34 cellular contexts compared by ENCODE assay signal in the genomic region with DNA sequence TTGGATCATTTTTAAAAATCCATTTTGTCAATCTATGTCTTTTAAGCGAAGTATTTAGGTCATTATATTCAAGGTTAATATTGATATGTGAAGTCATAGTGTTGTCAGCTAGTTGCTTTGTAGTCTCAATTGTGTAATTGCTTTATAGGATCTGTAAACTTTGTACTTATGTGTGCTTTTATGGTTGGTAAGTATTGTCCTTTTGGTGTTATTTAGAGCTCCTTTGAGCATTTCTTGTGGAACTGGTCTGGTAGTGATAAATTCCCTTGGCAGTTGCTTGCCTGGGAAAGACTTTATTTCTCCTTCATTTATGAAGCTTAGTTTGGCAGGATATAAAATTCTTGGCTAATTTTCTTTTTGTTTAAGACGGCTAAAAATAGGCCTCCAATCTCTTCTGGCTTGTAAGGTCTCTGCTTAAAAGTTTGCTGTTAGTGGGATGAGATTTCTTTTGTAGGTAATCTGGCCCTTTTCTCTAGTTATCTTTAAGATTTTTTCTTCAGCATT.
"Had no signal": no experiment of that assay in that cellular context is flagged by ENCODE, and none has a peak within 500 bp of the region (broad histone marks: within the 10 kb centered on the region; RNA-seq: fewer than 3 reads in every experiment).

No MANE protein-coding gene starts in this region.

- H3K27me3 Mint-ChIP-seq: activated B cell treated with CpG ODN at 0.5 μM for 24 hours; activated CD4-positive, alpha-beta memory T cell treated with anti-CD3 and anti-CD28 coated beads for 36 hours; activated CD4-positive, alpha-beta T cell treated with anti-CD3 and anti-CD28 coated beads, Interleukin-2, amount 10 ng/mL, durations not matched to agents 7 days and 5 days; activated naive CD8-positive, alpha-beta T cell treated with anti-CD3 and anti-CD28 coated beads for 36 hours; activated T-helper 17 cell treated with anti-CD3 and anti-CD28 coated beads, Interleukin-2, amount 50 U/mL, for 72 hours; T-cell had no signal

- H3K9me3 ChIP-seq: adrenal gland, body of pancreas had no signal

- H3K4me3 ChIP-seq: adrenal gland, body of pancreas, breast epithelium had no signal

- H3K36me3 ChIP-seq: adrenal gland, brain microvascular endothelial cell, breast epithelium had no signal

- H3K4me3 Mint-ChIP-seq: activated B cell treated with CpG ODN at 0.5 μM for 24 hours; activated CD4-positive, alpha-beta memory T cell treated with anti-CD3 and anti-CD28 coated beads for 36 hours; activated CD4-positive, alpha-beta T cell treated with anti-CD3 and anti-CD28 coated beads, Interleukin-2, amount 10 ng/mL, durations not matched to agents 7 days and 5 days; activated CD8-positive, alpha-beta T cell treated with anti-CD3 and anti-CD28 coated beads for 36 hours; activated naive CD4-positive, alpha-beta T cell treated with anti-CD3 and anti-CD28 coated beads for 36 hours; activated naive CD8-positive, alpha-beta T cell treated with anti-CD3 and anti-CD28 coated beads for 36 hours; activated T-cell treated with anti-CD3 and anti-CD28 coated beads, Interleukin-2, amount 50 U/mL, for 4 hours; activated T-cell treated with anti-CD3 and anti-CD28 coated beads, Interleukin-2, amount 50 U/mL, for 72 hours; activated T-helper 1 cell treated with anti-CD3 and anti-CD28 coated beads, Interleukin-12 subunit alpha, Interleukin-12 subunit beta, Interleukin-2, Interleukin-4 antibody, amounts not matched to agents 30 ng/mL and 10 ng/mL and 1 ng/mL, durations not matched to agents 14 hours and 24 hours and 36 hours; activated T-helper 17 cell treated with anti-CD3 and anti-CD28 coated beads, Interleukin-2, amount 50 U/mL, for 72 hours; T-cell; T-helper 1 cell treated with Interleukin-12 subunit alpha and Interleukin-12 subunit beta and Interleukin-4 antibody, amounts not matched to agents 30 μg/mL and 1 μg/mL, for 36 hours; T-helper 2 cell treated with Interferon-gamma antibody and Interleukin-4, amounts not matched to agents 5 μg/mL and 100 μg/mL, for 36 hours had no signal

- H3K4me1 ChIP-seq: adrenal gland, body of pancreas, breast epithelium had no signal

- ATAC-seq: activated CD8-positive, alpha-beta T cell treated with anti-CD3 and anti-CD28 coated beads for 36 hours; activated naive CD4-positive, alpha-beta T cell treated with anti-CD3 and anti-CD28 coated beads, Interleukin-2, amount 50 U/mL, for 72 hours; activated T-cell treated with anti-CD3 and anti-CD28 coated beads, Interleukin-2, amount 50 U/mL, for 4 hours; activated T-cell treated with anti-CD3 and anti-CD28 coated beads, Interleukin-2, amount 50 U/mL, for 72 hours; activated T-helper 17 cell treated with anti-CD3 and anti-CD28 coated beads, Interleukin-2, amount 50 U/mL, for 72 hours; body of pancreas; T-cell had no signal

- H3K27ac Mint-ChIP-seq: activated B cell treated with CpG ODN at 0.5 μM for 24 hours; activated CD4-positive, alpha-beta memory T cell treated with anti-CD3 and anti-CD28 coated beads for 36 hours; activated CD4-positive, alpha-beta T cell treated with anti-CD3 and anti-CD28 coated beads, Interleukin-2, amount 10 ng/mL, durations not matched to agents 7 days and 5 days; activated CD8-positive, alpha-beta T cell treated with anti-CD3 and anti-CD28 coated beads for 36 hours; activated naive CD4-positive, alpha-beta T cell treated with anti-CD3 and anti-CD28 coated beads for 36 hours; activated naive CD4-positive, alpha-beta T cell treated with anti-CD3 and anti-CD28 coated beads, Interleukin-2, amount 50 U/mL, for 72 hours; activated naive CD8-positive, alpha-beta T cell treated with anti-CD3 and anti-CD28 coated beads for 36 hours; activated T-cell treated with anti-CD3 and anti-CD28 coated beads, Interleukin-2, amount 50 U/mL, for 72 hours; activated T-helper 1 cell treated with anti-CD3 and anti-CD28 coated beads, Interleukin-12 subunit alpha, Interleukin-12 subunit beta, Interleukin-2, Interleukin-4 antibody, amounts not matched to agents 30 ng/mL and 10 ng/mL and 1 ng/mL, durations not matched to agents 14 hours and 24 hours and 36 hours; activated T-helper 17 cell treated with anti-CD3 and anti-CD28 coated beads, Interleukin-2, amount 50 U/mL, for 72 hours; T-cell; T-helper 1 cell treated with Interleukin-12 subunit alpha and Interleukin-12 subunit beta and Interleukin-4 antibody, amounts not matched to agents 30 μg/mL and 1 μg/mL, for 36 hours; T-helper 2 cell treated with Interferon-gamma antibody and Interleukin-4, amounts not matched to agents 5 μg/mL and 100 μg/mL, for 36 hours had no signal

- DNase-seq: activated B cell treated with CpG ODN at 0.5 μM for 24 hours; activated CD4-positive, alpha-beta memory T cell treated with anti-CD3 and anti-CD28 coated beads for 36 hours; activated CD4-positive, alpha-beta T cell treated with anti-CD3 and anti-CD28 coated beads for 4 hours; activated CD4-positive, alpha-beta T cell treated with anti-CD3 and anti-CD28 coated beads, Interleukin-2, amount 10 ng/mL, durations not matched to agents 7 days and 5 days; activated CD4-positive, alpha-beta T cell treated with anti-CD3 and anti-CD28 coated beads, Interleukin-2, amount 50 U/mL, for 4 hours; activated CD4-positive, CD25-positive, alpha-beta regulatory T cell treated with anti-CD3 and anti-CD28 coated beads, Interleukin-2, amount 50 U/mL, for 72 hours; activated CD8-positive, alpha-beta memory T cell treated with anti-CD3 and anti-CD28 coated beads, Interleukin-2, amount 50 U/mL, for 4 hours; activated CD8-positive, alpha-beta T cell treated with anti-CD3 and anti-CD28 coated beads for 36 hours; activated effector memory CD4-positive, alpha-beta T cell treated with anti-CD3 and anti-CD28 coated beads, Interleukin-2, amount 50 U/mL, for 16 hours; activated gamma-delta T cell treated with Interleukin-2 at 50 U/mL for 16 hours; activated naive CD4-positive, alpha-beta T cell; activated naive CD4-positive, alpha-beta T cell treated with anti-CD3 and anti-CD28 coated beads for 36 hours; activated naive CD4-positive, alpha-beta T cell treated with anti-CD3 and anti-CD28 coated beads, Interleukin-2, amount 50 U/mL, for 16 hours; activated naive CD8-positive, alpha-beta T cell treated with anti-CD3 and anti-CD28 coated beads for 36 hours; activated T-cell treated with anti-CD3 and anti-CD28 coated beads for 4 hours; activated T-cell treated with anti-CD3 and anti-CD28 coated beads, Interleukin-2, amount 50 U/mL, for 1 hour; activated T-cell treated with anti-CD3 and anti-CD28 coated beads, Interleukin-2, amount 50 U/mL, for 4 hours; activated T-cell treated with anti-CD3 and anti-CD28 coated beads, Interleukin-2, amount 50 U/mL, for 72 hours; adrenal gland; amniotic stem cell; aorta; body of pancreas; brain microvascular endothelial cell; central memory CD4-positive, alpha-beta T cell; T-cell; T-helper 2 cell; T-helper 9 cell had no signal

- H3K36me3 Mint-ChIP-seq: activated CD4-positive, alpha-beta memory T cell treated with anti-CD3 and anti-CD28 coated beads for 36 hours; activated naive CD4-positive, alpha-beta T cell treated with anti-CD3 and anti-CD28 coated beads, Interleukin-2, amount 50 U/mL, for 72 hours; activated naive CD8-positive, alpha-beta T cell treated with anti-CD3 and anti-CD28 coated beads for 36 hours; T-cell had no signal

- H3K9me3 Mint-ChIP-seq: activated CD4-positive, alpha-beta T cell treated with anti-CD3 and anti-CD28 coated beads, Interleukin-2, amount 10 ng/mL, durations not matched to agents 7 days and 5 days; activated T-helper 1 cell treated with anti-CD3 and anti-CD28 coated beads, Interleukin-12 subunit alpha, Interleukin-12 subunit beta, Interleukin-2, Interleukin-4 antibody, amounts not matched to agents 30 ng/mL and 10 ng/mL and 1 ng/mL, durations not matched to agents 14 hours and 24 hours and 36 hours; T-helper 2 cell treated with Interferon-gamma antibody and Interleukin-4, amounts not matched to agents 5 μg/mL and 100 μg/mL, for 36 hours had no signal

- H3K27ac ChIP-seq: adrenal gland, body of pancreas, brain microvascular endothelial cell, breast epithelium, VCaP had no signal

- H3K4me1 Mint-ChIP-seq: activated B cell treated with CpG ODN at 0.5 μM for 24 hours; activated CD4-positive, alpha-beta T cell treated with anti-CD3 and anti-CD28 coated beads, Interleukin-2, amount 10 ng/mL, durations not matched to agents 7 days and 5 days; activated naive CD8-positive, alpha-beta T cell treated with anti-CD3 and anti-CD28 coated beads for 36 hours; activated T-helper 17 cell treated with anti-CD3 and anti-CD28 coated beads, Interleukin-2, amount 50 U/mL, for 72 hours; T-cell had no signal
